ENCODE assay signal across 32 cellular contexts in the genomic region with DNA sequence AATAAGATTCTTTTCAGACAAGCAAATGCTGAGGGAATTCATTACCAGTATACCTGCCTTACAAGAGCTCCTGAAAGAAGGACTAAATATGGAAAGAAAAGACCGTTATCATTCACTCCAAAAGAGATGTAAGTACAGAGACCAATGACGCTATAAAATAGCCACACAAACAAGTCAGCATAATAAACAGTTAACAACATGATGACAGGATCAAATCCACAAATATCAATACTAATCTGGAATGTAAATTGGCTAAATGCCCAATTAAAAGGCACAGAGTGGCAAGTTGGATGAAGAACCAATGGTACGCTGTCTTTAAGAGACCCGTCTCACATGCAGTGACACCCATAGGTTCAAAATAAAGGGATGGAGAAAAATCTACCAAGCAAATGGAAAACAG.
A peak's percentile ranks its signal among the peaks of the same experiment; 100 is the strongest.
DNase-seq lines count a peak whose midpoint lies in the region; FAIRE-seq and TF ChIP-seq lines count a peak whose summit lies in the region.
"Had no signal": no experiment of that assay in that cellular context is flagged by ENCODE, and none has a peak within 500 bp of the region (broad histone marks: within the 10 kb centered on the region; RNA-seq: fewer than 3 reads in every experiment).

No MANE protein-coding gene starts in this region.

- H3K9ac ChIP-seq in Karpas-422 (ENCODE audit: low read length) (no peak overlapping the region), keratinocyte (ENCODE audit: control insufficient read depth, extremely low read depth, insufficient read depth, low read length) (no peak overlapping the region)
- H3K9ac ChIP-seq: BLaER1; BLaER1 treated with 17β-estradiol and CSF1 and Interleukin-3, amounts not matched to agents 10 nM and 100 nM had no signal

- no peaks in the 10 kb centered on the region for H3K9me1 ChIP-seq in keratinocyte (ENCODE audit: control insufficient read depth, extremely low read depth, insufficient read depth, low read length)

- POLR2A ChIA-PET in HEK293 (lab: Yijun Ruan, JAX): no interaction called here

- H3K27me3 ChIP-seq in Karpas-422 (ENCODE audit: low read length): no peaks in the 10 kb centered on the region
- H3K27me3 ChIP-seq in keratinocyte (ENCODE audit: control insufficient read depth, extremely low read depth, insufficient read depth, low read length): no peaks in the 10 kb centered on the region
- no peaks in the 10 kb centered on the region for H3K27me3 ChIP-seq in left ventricle myocardium inferior (ENCODE audit: low read depth)
- H3K27me3 ChIP-seq: BE2C; BLaER1; BLaER1 treated with 17β-estradiol and CSF1 and Interleukin-3, amounts not matched to agents 10 nM and 100 nM had no signal

- peak; percentile 34 for FAIRE-seq in keratinocyte (lab: Jason Lieb, UNC)
- FAIRE-seq: A204.1, A549, D721Med had no signal

- H3K36me3 ChIP-seq in HEK293 (ENCODE audit: control insufficient read depth in 2 of 2, insufficient read depth in 1 of 2, low read length in 2 of 2) (no peaks in the 10 kb centered on the region), Karpas-422 (ENCODE audit: insufficient read depth, low read length) (no peaks in the 10 kb centered on the region; the same call in 1 of the 2 replicates), keratinocyte (ENCODE audit: control insufficient read depth in 2 of 2, extremely low read depth in 1 of 2, insufficient read depth in 2 of 2, low read length in 2 of 2) (no peaks in the 10 kb centered on the region), left ventricle myocardium inferior (no peaks in the 10 kb centered on the region)
- H3K36me3 ChIP-seq: BE2C; BLaER1; BLaER1 treated with 17β-estradiol and CSF1 and Interleukin-3, amounts not matched to agents 10 nM and 100 nM had no signal

- H3K4me2 ChIP-seq in Karpas-422 (ENCODE audit: low read depth, low read length, poor library complexity, severe bottlenecking) (no peak overlapping the region), keratinocyte (ENCODE audit: control insufficient read depth, extremely low read depth, insufficient read depth, low read depth, low read length) (no peak overlapping the region)
- H3K4me2 ChIP-seq: A549; BLaER1; BLaER1 treated with 17β-estradiol and CSF1 and Interleukin-3, amounts not matched to agents 10 nM and 100 nM had no signal

- H3K9me3 ChIP-seq in HEK293 (ENCODE audit: control insufficient read depth, insufficient read depth, low read depth, low read length) (no peaks in the 10 kb centered on the region), Karpas-422 (ENCODE audit: low read length) (peaks cover 4% of the 10 kb centered on the region; the same call in 1 of the 2 replicates), keratinocyte (ENCODE audit: control insufficient read depth, low read depth, low read length) (no peaks in the 10 kb centered on the region), left ventricle myocardium inferior (replicated peaks) (peaks cover 12% of the 10 kb centered on the region)
- H3K9me3 ChIP-seq: A549, BE2C, BLaER1, Caco-2 had no signal

- TF ChIP-seq CTCF in HEK293 (tag by site-specific recombination; IDR thresholded peaks at IDR 0.05): no peak
- no peak for TF ChIP-seq CTCF in keratinocyte (optimal IDR thresholded peaks at IDR 0.05 in 1 of 3, IDR thresholded peaks at IDR 0.05 in 1 of 3, conservative IDR thresholded peaks at IDR 0.05 in 1 of 3; ENCODE audit: extremely low read depth in 1 of 3, insufficient read depth in 2 of 3, low read length in 3 of 3)
- no peak for TF ChIP-seq CTCF in lower leg skin (IDR thresholded peaks at IDR 0.05)
- no peak for TF ChIP-seq CTCF in left ventricle myocardium inferior (IDR thresholded peaks at IDR 0.05; ENCODE audit: borderline replicate concordance)

- intact Hi-C loops in lower leg skin (cut with DNase I; ENCODE audit: low total_unique reads): no loop called here
- intact Hi-C loops in left ventricle myocardium inferior (cut with micrococcal nuclease): no loop called here

- CTCF ChIA-PET in HEK293 (lab: Yijun Ruan, JAX): no interaction called here

- H4K20me1 ChIP-seq in Karpas-422 (ENCODE audit: insufficient read depth, low read depth, low read length) (no peaks in the 10 kb centered on the region), keratinocyte (ENCODE audit: control insufficient read depth, extremely low read depth, insufficient read depth, low read length) (no peaks in the 10 kb centered on the region)
- H4K20me1 ChIP-seq: BLaER1; BLaER1 treated with 17β-estradiol and CSF1 and Interleukin-3, amounts not matched to agents 10 nM and 100 nM had no signal

- H3K79me2 ChIP-seq in Karpas-422 (ENCODE audit: low read length) (no peaks in the 10 kb centered on the region), keratinocyte (ENCODE audit: control insufficient read depth, insufficient read depth, low read length) (no peaks in the 10 kb centered on the region)

- H2AFZ ChIP-seq in Karpas-422 (ENCODE audit: low read length): 0 out of 2 replicates have a peak overlapping the region, but pooled peaks have one; percentile 27
- no peak overlapping the region for H2AFZ ChIP-seq in keratinocyte (ENCODE audit: control insufficient read depth, low read length)

- WGBS in lower leg skin, 2 donors: 71 to 83% methylated on average over 4 of the region's 4 CpGs

- no peaks in the 10 kb centered on the region for H3K4me1 ChIP-seq in HEK293 (ENCODE audit: control insufficient read depth, insufficient read depth, low read length)
- H3K4me1 ChIP-seq in Karpas-422 (ENCODE audit: low read length): peaks cover 59% of the 10 kb centered on the region
- no peaks in the 10 kb centered on the region for H3K4me1 ChIP-seq in keratinocyte (ENCODE audit: control insufficient read depth, extremely low read depth, insufficient read depth, low read length)
- no peaks in the 10 kb centered on the region for H3K4me1 ChIP-seq in left ventricle myocardium inferior
- H3K4me1 ChIP-seq: A549; BE2C; BLaER1; BLaER1 treated with 17β-estradiol and CSF1 and Interleukin-3, amounts not matched to agents 10 nM and 100 nM; Caco-2 had no signal

- TF ChIP-seq POLR2A in lower leg skin (IDR thresholded peaks at IDR 0.05): no peak

- H3K27ac ChIP-seq in HEK293 (ENCODE audit: extremely low read depth, low read depth, low read length): no peak overlapping the region
- H3K27ac ChIP-seq in Karpas-422 (ENCODE audit: low read length): no peak overlapping the region
- no peak overlapping the region for H3K27ac ChIP-seq in keratinocyte (ENCODE audit: control insufficient read depth, insufficient read depth, low read length)
- H3K27ac ChIP-seq in left ventricle myocardium inferior (replicated peaks): no peak overlapping the region
- H3K27ac ChIP-seq: 22Rv1; A549; BLaER1; BLaER1 treated with 17β-estradiol and CSF1 and Interleukin-3, amounts not matched to agents 10 nM and 100 nM; C4-2B had no signal

- H3K4me3 ChIP-seq in HEK293 (ENCODE audit: low read depth, low read length) (no peak overlapping the region), Karpas-422 (ENCODE audit: low read length) (no peak overlapping the region), keratinocyte (ENCODE audit: control insufficient read depth in 2 of 3, extremely low read depth in 1 of 3, insufficient read depth in 2 of 3, low read depth in 1 of 3, low read length in 3 of 3) (no peak overlapping the region), lower leg skin (ENCODE audit: low read depth, poor library complexity, severe bottlenecking) (no peak overlapping the region), left ventricle myocardium inferior (no peak overlapping the region)
- H3K4me3 ChIP-seq: A549; BLaER1; BLaER1 treated with 17β-estradiol and CSF1 and Interleukin-3, amounts not matched to agents 10 nM and 100 nM had no signal

- H3K9me2 ChIP-seq in Karpas-422 (replicated peaks; ENCODE audit: insufficient read depth, low read length): no peaks in the 10 kb centered on the region

- dilution Hi-C loops in keratinocyte (cut with MboI; ENCODE audit: extremely low pct_ligation_motif_present, low sequenced_read_pairs): no loop called here

- DNase-seq in Karpas-422 (no peak), keratinocyte (ENCODE audit: low read depth, low spot score) (no peak), lower leg skin (ENCODE audit: low spot score in 2 of 2) (no peak), left ventricle myocardium inferior (no peak), NCI-H2029 treated with DMSO at 0.1 percent for 48 hours (lab: John Stamatoyannopoulos, UW) (no peak)
- DNase-seq: 8988T; ACHN; AML-193; BE2C; C1 segment of cervical spinal cord; Caco-2; Calu3; CD4-positive, alpha-beta memory T cell; CD4-positive, alpha-beta T cell; CD4-positive, CD25-positive, alpha-beta regulatory T cell; CD8-positive, alpha-beta memory T cell; CD8-positive, alpha-beta T cell; COR-L47; DMS 273 treated with DMSO at 0.1 percent for 48 hours; DMS153; DMS53; DMS79; DMS79 treated with DMSO at 0.1 percent for 48 hours; DND-41 had no signal

TF ChIP-seq in HEK293, 187 proteins besides CTCF, POLR2A, EP300 and RAD21:
- TF ChIP-seq, protein P1, sequence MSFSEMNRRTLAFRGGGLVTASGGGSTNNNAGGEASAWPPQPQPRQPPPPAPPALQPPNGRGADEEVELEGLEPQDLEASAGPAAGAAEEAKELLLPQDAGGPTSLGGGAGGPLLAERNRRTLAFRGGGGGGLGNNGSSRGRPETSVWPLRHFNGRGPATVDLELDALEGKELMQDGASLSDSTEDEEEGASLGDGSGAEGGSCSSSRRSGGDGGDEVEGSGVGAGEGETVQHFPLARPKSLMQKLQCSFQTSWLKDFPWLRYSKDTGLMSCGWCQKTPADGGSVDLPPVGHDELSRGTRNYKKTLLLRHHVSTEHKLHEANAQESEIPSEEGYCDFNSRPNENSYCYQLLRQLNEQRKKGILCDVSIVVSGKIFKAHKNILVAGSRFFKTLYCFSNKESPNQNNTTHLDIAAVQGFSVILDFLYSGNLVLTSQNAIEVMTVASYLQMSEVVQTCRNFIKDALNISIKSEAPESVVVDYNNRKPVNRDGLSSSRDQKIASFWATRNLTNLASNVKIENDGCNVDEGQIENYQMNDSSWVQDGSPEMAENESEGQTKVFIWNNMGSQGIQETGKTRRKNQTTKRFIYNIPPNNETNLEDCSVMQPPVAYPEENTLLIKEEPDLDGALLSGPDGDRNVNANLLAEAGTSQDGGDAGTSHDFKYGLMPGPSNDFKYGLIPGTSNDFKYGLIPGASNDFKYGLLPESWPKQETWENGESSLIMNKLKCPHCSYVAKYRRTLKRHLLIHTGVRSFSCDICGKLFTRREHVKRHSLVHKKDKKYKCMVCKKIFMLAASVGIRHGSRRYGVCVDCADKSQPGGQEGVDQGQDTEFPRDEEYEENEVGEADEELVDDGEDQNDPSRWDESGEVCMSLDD (tag by site-specific recombination; IDR thresholded peaks at IDR 0.05): no peak
- TF ChIP-seq ZNF324 (tag by site-specific recombination; IDR thresholded peaks at IDR 0.05): no peak
- TF ChIP-seq HOXD13 (CRISPR knock-in tag; IDR thresholded peaks at IDR 0.05; ENCODE audit: borderline replicate concordance): no peak
- peak; percentile 96 for TF ChIP-seq ZNF558 (tag by site-specific recombination; IDR thresholded peaks at IDR 0.05)
- no peak for TF ChIP-seq ZNF16 (tag by site-specific recombination; IDR thresholded peaks at IDR 0.05; ENCODE audit: low read depth)
TF ChIP-seq in HEK293: peak in this region for 1.
